1 cellular context compared by ENCODE assay signal in genomic region chr3:194592798-194593752, GRCh38.
TF ChIP-seq lines count a peak whose summit lies in the region.

No MANE protein-coding gene starts in this region.

TF ChIP-seq in HEK293, 187 proteins besides CTCF, POLR2A, EP300 and RAD21 (continued from another document):
- TF ChIP-seq ZBTB11 (tag by site-specific recombination; conservative IDR thresholded peaks at IDR 0.05; ENCODE audit: low read depth) (no peak), ZBTB10 (tag by site-specific recombination; IDR thresholded peaks at IDR 0.05) (no peak), ZNF248 (tag by site-specific recombination; IDR thresholded peaks at IDR 0.05) (no peak), ZNF488 (tag by site-specific recombination; IDR thresholded peaks at IDR 0.05) (no peak), REST (tag by site-specific recombination; IDR thresholded peaks at IDR 0.05) (no peak), ZNF274 (IDR thresholded peaks at IDR 0.05; ENCODE audit: low read length) (no peak), ZNF274 (tag by site-specific recombination; IDR thresholded peaks at IDR 0.05; ENCODE audit: borderline replicate concordance) (no peak), ZNF350 (tag by site-specific recombination; IDR thresholded peaks at IDR 0.05) (no peak), ZNF302 (tag by site-specific recombination; IDR thresholded peaks at IDR 0.05; ENCODE audit: low read depth) (no peak), ZNF707 (tag by site-specific recombination; IDR thresholded peaks at IDR 0.05) (no peak), ZNF785 (tag by site-specific recombination; IDR thresholded peaks at IDR 0.05) (no peak), ZNF580 (tag by site-specific recombination; IDR thresholded peaks at IDR 0.05) (no peak), ZNF48 (tag by site-specific recombination; IDR thresholded peaks at IDR 0.05) (no peak), ZNF202 (tag by site-specific recombination; IDR thresholded peaks at IDR 0.05; ENCODE audit: borderline replicate concordance) (no peak), ZNF394 (tag by site-specific recombination; IDR thresholded peaks at IDR 0.05; ENCODE audit: borderline replicate concordance) (peak; percentile 59), MZF1 (tag by site-specific recombination; IDR thresholded peaks at IDR 0.05; ENCODE audit: borderline replicate concordance) (no peak), ZNF239 (tag by site-specific recombination; IDR thresholded peaks at IDR 0.05) (no peak), ZNF157 (tag by site-specific recombination; IDR thresholded peaks at IDR 0.05) (no peak), ZXDB (tag by site-specific recombination; IDR thresholded peaks at IDR 0.05) (peak; percentile 43; the same call in 1 of the 2 replicates), BCL11B (tag by site-specific recombination; IDR thresholded peaks at IDR 0.05; ENCODE audit: low read depth) (peak; percentile 80), ZBTB26 (tag by site-specific recombination; optimal IDR thresholded peaks at IDR 0.05) (no peak), SALL2 (tag by site-specific recombination; IDR thresholded peaks at IDR 0.05; ENCODE audit: borderline replicate concordance) (no peak), MEIS1 (CRISPR knock-in tag; IDR thresholded peaks at IDR 0.05; ENCODE audit: borderline replicate concordance) (no peak), ELK4 (IDR thresholded peaks at IDR 0.05; ENCODE audit: borderline replicate concordance, low read depth, low read length) (no peak), ZNF561 (tag by site-specific recombination; IDR thresholded peaks at IDR 0.05; ENCODE audit: borderline replicate concordance) (no peak), ZNF837 (tag by site-specific recombination; IDR thresholded peaks at IDR 0.05) (no peak), KLF1 (tag by site-specific recombination; IDR thresholded peaks at IDR 0.05) (no peak), TCF7L2 (IDR thresholded peaks at IDR 0.05; ENCODE audit: borderline replicate concordance, low read depth, low read length) (no peak), ZNF112 (tag by site-specific recombination; IDR thresholded peaks at IDR 0.05) (no peak), KLF16 (tag by site-specific recombination; IDR thresholded peaks at IDR 0.05) (no peak), ZNF596 (tag by site-specific recombination; IDR thresholded peaks at IDR 0.05) (no peak), ZNF792 (tag by site-specific recombination; IDR thresholded peaks at IDR 0.05) (no peak), ZNF211 (tag by site-specific recombination; IDR thresholded peaks at IDR 0.05; ENCODE audit: low read depth) (no peak), KLF17 (tag by site-specific recombination; IDR thresholded peaks at IDR 0.05) (0 out of 2 replicates have a peak, but pooled peaks have one; percentile 34), ZNF311 (tag by site-specific recombination; IDR thresholded peaks at IDR 0.05; ENCODE audit: borderline replicate concordance) (no peak), ZNF121 (tag by site-specific recombination; IDR thresholded peaks at IDR 0.05) (no peak), ZNF549 (tag by site-specific recombination; IDR thresholded peaks at IDR 0.05) (no peak), ZNF548 (tag by site-specific recombination; IDR thresholded peaks at IDR 0.05) (no peak), ZBTB21 (tag by site-specific recombination; IDR thresholded peaks at IDR 0.05) (peak; percentile 64; the same call in 1 of the 2 replicates), PRDM1 (tag by site-specific recombination; IDR thresholded peaks at IDR 0.05) (no peak), ZNF354C (tag by site-specific recombination; IDR thresholded peaks at IDR 0.05; ENCODE audit: borderline replicate concordance, low read depth) (no peak), ZNF404 (tag by site-specific recombination; IDR thresholded peaks at IDR 0.05) (no peak), ZNF133 (tag by site-specific recombination; IDR thresholded peaks at IDR 0.05) (no peak), ZNF423 (tag by site-specific recombination; IDR thresholded peaks at IDR 0.05) (no peak), ZNF510 (tag by site-specific recombination; IDR thresholded peaks at IDR 0.05; ENCODE audit: insufficient replicate concordance) (no peak), YY1 (tag by site-specific recombination; IDR thresholded peaks at IDR 0.05) (no peak)
TF ChIP-seq in HEK293: peak in this region for 41.
